Comparison of ENCODE assay signal across 9 cellular contexts in genomic region chr2:219495531-219496122, GRCh38. TPM values are rescaled to one million over a fixed set of nuclear protein-coding genes. Genes with fewer than 3 reads are reported as not detected.
DNase-seq lines count a peak whose midpoint lies in the region; ATAC-seq, FAIRE-seq and TF ChIP-seq lines count a peak whose summit lies in the region.
"Had no signal": no experiment of that assay in that cellular context is flagged by ENCODE, and none has a peak within 500 bp of the region (broad histone marks: within the 10 kb centered on the region; RNA-seq: fewer than 3 reads in every experiment).

No MANE protein-coding gene starts in this region.

- H3K9me3 Mint-ChIP-seq in activated T-helper 1 cell treated with anti-CD3 and anti-CD28 coated beads, Interleukin-12 subunit alpha, Interleukin-12 subunit beta, Interleukin-2, Interleukin-4 antibody, amounts not matched to agents 30 ng/mL and 10 ng/mL and 1 ng/mL, durations not matched to agents 14 hours and 24 hours and 36 hours: no peaks in the 10 kb centered on the region
- H3K9me3 Mint-ChIP-seq: central memory CD8-positive, alpha-beta T cell had no signal

- H3K4me1 Mint-ChIP-seq in activated T-helper 1 cell treated with anti-CD3 and anti-CD28 coated beads, Interleukin-12 subunit alpha, Interleukin-12 subunit beta, Interleukin-2, Interleukin-4 antibody, amounts not matched to agents 30 ng/mL and 10 ng/mL and 1 ng/mL, durations not matched to agents 14 hours and 24 hours and 36 hours (ENCODE audit: low read depth): peaks cover 26% of the 10 kb centered on the region

- peak; percentile 86 for TF ChIP-seq CTCF in Panc1 (IDR thresholded peaks at IDR 0.05)

- DNase-seq in EL (peak; percentile 77), Panc1 (ENCODE audit: low read depth, low spot score) (no peak), frontal cortex (ENCODE audit: low spot score in 2 of 2) (peak; percentile 78 to 85), pulmonary artery endothelial cell (ENCODE audit: low read depth, low spot score) (peak; percentile 32)
- DNase-seq in activated T-helper 1 cell treated with anti-CD3 and anti-CD28 coated beads, Interleukin-12 subunit alpha, Interleukin-12 subunit beta, Interleukin-2, Interleukin-4 antibody, amounts not matched to agents 30 ng/mL and 10 ng/mL and 1 ng/mL, durations not matched to agents 14 hours and 24 hours and 36 hours (ENCODE audit: low spot score): peak; percentile 31

- ATAC-seq in HG03521 (IDR thresholded peaks at IDR 0.05; ENCODE audit: unreplicated experiment) (peak; percentile 18), Panc1 (no peak), HG03565 (IDR thresholded peaks at IDR 0.05; ENCODE audit: unreplicated experiment) (no peak), GM21381 (IDR thresholded peaks at IDR 0.05; ENCODE audit: unreplicated experiment) (no peak)

- H3K4me3 ChIP-seq in Panc1 (ENCODE audit: low read depth in 2 of 2, low read length in 2 of 2): no peak overlapping the region

- POLR2A ChIA-PET in Panc1 (lab: Charles Lee): no interaction called here

- peaks cover 3% of the 10 kb centered on the region for H3K36me3 Mint-ChIP-seq in activated T-helper 1 cell treated with anti-CD3 and anti-CD28 coated beads, Interleukin-12 subunit alpha, Interleukin-12 subunit beta, Interleukin-2, Interleukin-4 antibody, amounts not matched to agents 30 ng/mL and 10 ng/mL and 1 ng/mL, durations not matched to agents 14 hours and 24 hours and 36 hours (ENCODE audit: low read depth)

- H3K4me1 ChIP-seq in Panc1 (ENCODE audit: control insufficient read depth, insufficient read depth, low read length): peaks cover 15% of the 10 kb centered on the region

- CTCF ChIA-PET in Panc1 (lab: Charles Lee): interaction anchor here (0.6 to 3.6 kb wide), 10 partner anchors 10 to 60 kb away, joined by 3 to 36 read pairs (median 4); no protein-coding TSS in a partner anchor

- no peak for FAIRE-seq in frontal cortex (lab: Jason Lieb, UNC)

- no peak overlapping the region for H3K27ac ChIP-seq in Panc1 (ENCODE audit: low read length)

- in situ Hi-C loops in Panc1 (cut with HindIII; ENCODE audit: low pct_unique_long_range_greater_than_20kb, low sequenced_read_pairs): no loop called here

- H3K27ac Mint-ChIP-seq in activated T-helper 1 cell treated with anti-CD3 and anti-CD28 coated beads, Interleukin-12 subunit alpha, Interleukin-12 subunit beta, Interleukin-2, Interleukin-4 antibody, amounts not matched to agents 30 ng/mL and 10 ng/mL and 1 ng/mL, durations not matched to agents 14 hours and 24 hours and 36 hours: no peak overlapping the region

- H3K27me3 ChIP-seq in Panc1 (ENCODE audit: control insufficient read depth, insufficient read depth, low read length): no peaks in the 10 kb centered on the region

- H3K4me3 Mint-ChIP-seq in activated T-helper 1 cell treated with anti-CD3 and anti-CD28 coated beads, Interleukin-12 subunit alpha, Interleukin-12 subunit beta, Interleukin-2, Interleukin-4 antibody, amounts not matched to agents 30 ng/mL and 10 ng/mL and 1 ng/mL, durations not matched to agents 14 hours and 24 hours and 36 hours: no peak overlapping the region

- H3K27me3 Mint-ChIP-seq in activated T-helper 1 cell treated with anti-CD3 and anti-CD28 coated beads, Interleukin-12 subunit alpha, Interleukin-12 subunit beta, Interleukin-2, Interleukin-4 antibody, amounts not matched to agents 30 ng/mL and 10 ng/mL and 1 ng/mL, durations not matched to agents 14 hours and 24 hours and 36 hours (ENCODE audit: insufficient read depth): peaks cover 42% of the 10 kb centered on the region

- H3K9me3 ChIP-seq in Panc1 (ENCODE audit: control insufficient read depth, insufficient read depth, low read depth, low read length): no peaks in the 10 kb centered on the region

- intact Hi-C loops in Panc1 (cut with micrococcal nuclease; ENCODE audit: unreplicated experiment): no loop called here
- intact Hi-C loops in activated T-helper 1 cell treated with anti-CD3 and anti-CD28 coated beads, Interleukin-12 subunit alpha, Interleukin-12 subunit beta, Interleukin-2, Interleukin-4 antibody, amounts not matched to agents 30 ng/mL and 10 ng/mL and 1 ng/mL, durations not matched to agents 14 hours and 24 hours and 36 hours (cut with micrococcal nuclease): loop anchor here (1.0 to 5.0 kb wide), 3 partner anchors 35 to 1208 kb away; no protein-coding TSS in a partner anchor

- H3K36me3 ChIP-seq in Panc1 (ENCODE audit: control insufficient read depth, insufficient read depth, low read length): peaks cover 3% of the 10 kb centered on the region; the same call in 1 of the 2 replicates

- no TSS peak for BruUV-seq in Panc1 (replicated peaks; lab: Mats Ljungman, UMichigan)

RNA-seq across cellular contexts. Expression of gene GMPPA, which starts 3.1 kb away (rescaled TPM):
- total RNA-seq in Panc1 (2021; ENCODE audit: unreplicated experiment) (66.2 TPM), frontal cortex (13.0 TPM), pulmonary artery endothelial cell (44.5 and 45.1 TPM in 2 replicates)
- 91.4 TPM for polyA plus RNA-seq in Panc1 (2012; ENCODE audit: insufficient read length)
- 41.3 and 50.3 TPM in 2 replicates for total RNA-seq in activated T-helper 1 cell treated with anti-CD3 and anti-CD28 coated beads, Interleukin-12 subunit alpha, Interleukin-12 subunit beta, Interleukin-2, Interleukin-4 antibody, amounts not matched to agents 30 ng/mL and 10 ng/mL and 1 ng/mL, durations not matched to agents 14 hours and 24 hours and 36 hours

RNA-seq across cellular contexts. Expression of gene ASIC4, which starts 18.7 kb away (rescaled TPM):
- total RNA-seq in Panc1 (2021; ENCODE audit: unreplicated experiment) (0.21 TPM), frontal cortex (2.9 TPM), pulmonary artery endothelial cell (not detected in 2 replicates)
- not detected for polyA plus RNA-seq in Panc1 (2012; ENCODE audit: insufficient read length)
- total RNA-seq in activated T-helper 1 cell treated with anti-CD3 and anti-CD28 coated beads, Interleukin-12 subunit alpha, Interleukin-12 subunit beta, Interleukin-2, Interleukin-4 antibody, amounts not matched to agents 30 ng/mL and 10 ng/mL and 1 ng/mL, durations not matched to agents 14 hours and 24 hours and 36 hours: 0.08 TPM in 1 of 2 replicates, not detected in the other

RNA-seq across cellular contexts. Expression of gene CHPF, which starts 48.0 kb away (rescaled TPM):
- total RNA-seq in Panc1 (2021; ENCODE audit: unreplicated experiment) (17.5 TPM), frontal cortex (24.1 TPM), pulmonary artery endothelial cell (0.35 and 0.86 TPM in 2 replicates)
- polyA plus RNA-seq in Panc1 (2012; ENCODE audit: insufficient read length): 30.7 TPM
- 41.3 and 43.4 TPM in 2 replicates for total RNA-seq in activated T-helper 1 cell treated with anti-CD3 and anti-CD28 coated beads, Interleukin-12 subunit alpha, Interleukin-12 subunit beta, Interleukin-2, Interleukin-4 antibody, amounts not matched to agents 30 ng/mL and 10 ng/mL and 1 ng/mL, durations not matched to agents 14 hours and 24 hours and 36 hours

RNA-seq across cellular contexts. Expression of gene TMEM198, which starts 48.2 kb away (rescaled TPM):
- 2.3 TPM for total RNA-seq in Panc1 (2021; ENCODE audit: unreplicated experiment)
- 3.5 TPM for polyA plus RNA-seq in Panc1 (2012; ENCODE audit: insufficient read length)
- total RNA-seq in activated T-helper 1 cell treated with anti-CD3 and anti-CD28 coated beads, Interleukin-12 subunit alpha, Interleukin-12 subunit beta, Interleukin-2, Interleukin-4 antibody, amounts not matched to agents 30 ng/mL and 10 ng/mL and 1 ng/mL, durations not matched to agents 14 hours and 24 hours and 36 hours: 2.9 and 3.3 TPM in 2 replicates
- total RNA-seq in frontal cortex: 14.7 TPM
- not detected in 2 replicates for total RNA-seq in pulmonary artery endothelial cell
